2 cellular contexts compared by ENCODE assay signal in the genomic region with DNA sequence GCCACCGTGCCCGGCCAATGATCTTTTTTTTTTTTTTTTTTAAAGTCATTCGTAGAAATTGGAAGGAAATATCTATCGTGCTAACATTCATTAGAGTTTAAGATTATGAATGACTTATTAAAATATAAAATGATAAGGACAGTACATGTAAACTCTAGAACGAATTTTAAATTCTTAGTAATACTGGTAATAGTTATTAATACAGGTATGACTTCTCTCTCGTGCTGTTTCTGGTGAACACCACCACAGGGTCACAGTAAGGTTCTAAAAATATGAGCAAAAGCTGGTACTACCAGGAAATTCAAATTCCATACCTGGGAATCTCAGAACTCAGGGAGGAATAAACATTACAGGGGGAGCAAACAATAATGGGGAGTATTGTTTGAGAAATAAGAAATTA.
TF ChIP-seq lines count a peak whose summit lies in the region.

No MANE protein-coding gene starts in this region.

TF ChIP-seq in GM12891, 5 proteins besides CTCF, POLR2A, EP300 and RAD21 (continued from another document):
- TF ChIP-seq POLR2AphosphoS5 (IDR thresholded peaks at IDR 0.05; ENCODE audit: low read depth, low read length): no peak
- no peak for TF ChIP-seq PAX5 (IDR thresholded peaks at IDR 0.05; ENCODE audit: insufficient read depth, low read length, severe bottlenecking)

TF ChIP-seq in GM23338, 12 proteins besides CTCF, POLR2A, EP300 and RAD21 (continued from another document):
- no peak for TF ChIP-seq ZNF462 (CRISPR knock-in tag; IDR thresholded peaks at IDR 0.05)
- no peak for TF ChIP-seq JUNB (IDR thresholded peaks at IDR 0.05; ENCODE audit: unreplicated experiment)
- TF ChIP-seq, protein P1, sequence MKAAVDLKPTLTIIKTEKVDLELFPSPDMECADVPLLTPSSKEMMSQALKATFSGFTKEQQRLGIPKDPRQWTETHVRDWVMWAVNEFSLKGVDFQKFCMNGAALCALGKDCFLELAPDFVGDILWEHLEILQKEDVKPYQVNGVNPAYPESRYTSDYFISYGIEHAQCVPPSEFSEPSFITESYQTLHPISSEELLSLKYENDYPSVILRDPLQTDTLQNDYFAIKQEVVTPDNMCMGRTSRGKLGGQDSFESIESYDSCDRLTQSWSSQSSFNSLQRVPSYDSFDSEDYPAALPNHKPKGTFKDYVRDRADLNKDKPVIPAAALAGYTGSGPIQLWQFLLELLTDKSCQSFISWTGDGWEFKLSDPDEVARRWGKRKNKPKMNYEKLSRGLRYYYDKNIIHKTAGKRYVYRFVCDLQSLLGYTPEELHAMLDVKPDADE (IDR thresholded peaks at IDR 0.05): no peak
- TF ChIP-seq EZH2phosphoT487 (IDR thresholded peaks at IDR 0.05; ENCODE audit: unreplicated experiment): no peak
- no peak for TF ChIP-seq CREB1 (CRISPR knock-in tag; IDR thresholded peaks at IDR 0.05; ENCODE audit: low read depth)
- no peak for TF ChIP-seq REST (IDR thresholded peaks at IDR 0.05; ENCODE audit: unreplicated experiment)
- no peak for TF ChIP-seq ZNF331 (CRISPR knock-in tag; IDR thresholded peaks at IDR 0.05; ENCODE audit: low read depth)
- TF ChIP-seq NANOG (IDR thresholded peaks at IDR 0.05; ENCODE audit: borderline replicate concordance): no peak
- TF ChIP-seq ZNF114 (CRISPR knock-in tag; IDR thresholded peaks at IDR 0.05): no peak
- no peak for TF ChIP-seq POLR2AphosphoS5 (IDR thresholded peaks at IDR 0.05; ENCODE audit: low read depth)
- no peak for TF ChIP-seq STAT1 (IDR thresholded peaks at IDR 0.05; ENCODE audit: unreplicated experiment)
